ENCODE assay signal across 2 cellular contexts in genomic region chr11:19832166-19832750, GRCh38.
TF ChIP-seq lines count a peak whose summit lies in the region.

No MANE protein-coding gene starts in this region.

TF ChIP-seq in SK-N-SH treated with all-trans-retinoic acid at 6 μM for 48 hours, 23 proteins besides CTCF, POLR2A, EP300 and RAD21 (continued from another document):
- TF ChIP-seq, protein P1, sequence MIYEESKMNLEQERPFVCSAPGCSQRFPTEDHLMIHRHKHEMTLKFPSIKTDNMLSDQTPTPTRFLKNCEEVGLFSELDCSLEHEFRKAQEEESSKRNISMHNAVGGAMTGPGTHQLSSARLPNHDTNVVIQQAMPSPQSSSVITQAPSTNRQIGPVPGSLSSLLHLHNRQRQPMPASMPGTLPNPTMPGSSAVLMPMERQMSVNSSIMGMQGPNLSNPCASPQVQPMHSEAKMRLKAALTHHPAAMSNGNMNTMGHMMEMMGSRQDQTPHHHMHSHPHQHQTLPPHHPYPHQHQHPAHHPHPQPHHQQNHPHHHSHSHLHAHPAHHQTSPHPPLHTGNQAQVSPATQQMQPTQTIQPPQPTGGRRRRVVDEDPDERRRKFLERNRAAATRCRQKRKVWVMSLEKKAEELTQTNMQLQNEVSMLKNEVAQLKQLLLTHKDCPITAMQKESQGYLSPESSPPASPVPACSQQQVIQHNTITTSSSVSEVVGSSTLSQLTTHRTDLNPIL (CRISPR knock-in tag; IDR thresholded peaks at IDR 0.05; ENCODE audit: low read depth), result no peak
- TF ChIP-seq PATZ1 (CRISPR knock-in tag; IDR thresholded peaks at IDR 0.05; ENCODE audit: borderline replicate concordance) (no peak), ESRRG (CRISPR knock-in tag; IDR thresholded peaks at IDR 0.05) (no peak), CSDC2 (CRISPR knock-in tag; IDR thresholded peaks at IDR 0.05) (no peak), TCF4 (CRISPR knock-in tag; IDR thresholded peaks at IDR 0.05; ENCODE audit: borderline replicate concordance) (no peak), ZNF565 (CRISPR knock-in tag; conservative IDR thresholded peaks at IDR 0.05; ENCODE audit: low read depth) (no peak), ZC3H10 (CRISPR knock-in tag; IDR thresholded peaks at IDR 0.05) (no peak), BACH2 (CRISPR knock-in tag; IDR thresholded peaks at IDR 0.05; ENCODE audit: borderline replicate concordance) (no peak), TOX (CRISPR knock-in tag; IDR thresholded peaks at IDR 0.05; ENCODE audit: borderline replicate concordance) (no peak), ZFP3 (CRISPR knock-in tag; IDR thresholded peaks at IDR 0.05) (no peak), PPARA (CRISPR knock-in tag; IDR thresholded peaks at IDR 0.05; ENCODE audit: borderline replicate concordance) (no peak), ISL1 (CRISPR knock-in tag; IDR thresholded peaks at IDR 0.05) (no peak), POU6F1 (CRISPR knock-in tag; IDR thresholded peaks at IDR 0.05; ENCODE audit: borderline replicate concordance, low read depth) (no peak), GLIS3 (CRISPR knock-in tag; IDR thresholded peaks at IDR 0.05) (no peak)
- TF ChIP-seq, protein P2, sequence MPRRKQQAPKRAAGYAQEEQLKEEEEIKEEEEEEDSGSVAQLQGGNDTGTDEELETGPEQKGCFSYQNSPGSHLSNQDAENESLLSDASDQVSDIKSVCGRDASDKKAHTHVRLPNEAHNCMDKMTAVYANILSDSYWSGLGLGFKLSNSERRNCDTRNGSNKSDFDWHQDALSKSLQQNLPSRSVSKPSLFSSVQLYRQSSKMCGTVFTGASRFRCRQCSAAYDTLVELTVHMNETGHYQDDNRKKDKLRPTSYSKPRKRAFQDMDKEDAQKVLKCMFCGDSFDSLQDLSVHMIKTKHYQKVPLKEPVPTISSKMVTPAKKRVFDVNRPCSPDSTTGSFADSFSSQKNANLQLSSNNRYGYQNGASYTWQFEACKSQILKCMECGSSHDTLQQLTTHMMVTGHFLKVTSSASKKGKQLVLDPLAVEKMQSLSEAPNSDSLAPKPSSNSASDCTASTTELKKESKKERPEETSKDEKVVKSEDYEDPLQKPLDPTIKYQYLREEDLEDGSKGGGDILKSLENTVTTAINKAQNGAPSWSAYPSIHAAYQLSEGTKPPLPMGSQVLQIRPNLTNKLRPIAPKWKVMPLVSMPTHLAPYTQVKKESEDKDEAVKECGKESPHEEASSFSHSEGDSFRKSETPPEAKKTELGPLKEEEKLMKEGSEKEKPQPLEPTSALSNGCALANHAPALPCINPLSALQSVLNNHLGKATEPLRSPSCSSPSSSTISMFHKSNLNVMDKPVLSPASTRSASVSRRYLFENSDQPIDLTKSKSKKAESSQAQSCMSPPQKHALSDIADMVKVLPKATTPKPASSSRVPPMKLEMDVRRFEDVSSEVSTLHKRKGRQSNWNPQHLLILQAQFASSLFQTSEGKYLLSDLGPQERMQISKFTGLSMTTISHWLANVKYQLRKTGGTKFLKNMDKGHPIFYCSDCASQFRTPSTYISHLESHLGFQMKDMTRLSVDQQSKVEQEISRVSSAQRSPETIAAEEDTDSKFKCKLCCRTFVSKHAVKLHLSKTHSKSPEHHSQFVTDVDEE (CRISPR knock-in tag; IDR thresholded peaks at IDR 0.05), result no peak

TF ChIP-seq in SK-N-SH, 30 proteins besides CTCF, POLR2A, EP300 and RAD21 (continued from another document):
- TF ChIP-seq REST (IDR thresholded peaks at IDR 0.05; ENCODE audit: low read depth, low read length) (no peak), USF1 (IDR thresholded peaks at IDR 0.05; ENCODE audit: borderline replicate concordance, low read depth) (no peak), RFX5 (IDR thresholded peaks at IDR 0.05; ENCODE audit: low read length) (no peak), FOSL2 (IDR thresholded peaks at IDR 0.05; ENCODE audit: borderline replicate concordance, low read depth) (no peak), NFIC (IDR thresholded peaks at IDR 0.05; ENCODE audit: borderline replicate concordance) (no peak), NRF1 (IDR thresholded peaks at IDR 0.05; ENCODE audit: low read depth, low read length) (no peak), SMC3 (IDR thresholded peaks at IDR 0.05; ENCODE audit: low read depth, low read length) (no peak), TCF12 (IDR thresholded peaks at IDR 0.05) (no peak), SIN3A (IDR thresholded peaks at IDR 0.05; ENCODE audit: borderline replicate concordance, low read depth, low read length) (no peak), ZBTB33 (IDR thresholded peaks at IDR 0.05; ENCODE audit: borderline replicate concordance, low read depth) (no peak), MXI1 (IDR thresholded peaks at IDR 0.05; ENCODE audit: low read depth, low read length) (no peak), RCOR1 (IDR thresholded peaks at IDR 0.05; ENCODE audit: low read length) (no peak), FOXM1 (IDR thresholded peaks at IDR 0.05; ENCODE audit: low read depth) (no peak)
- TF ChIP-seq, protein P3, sequence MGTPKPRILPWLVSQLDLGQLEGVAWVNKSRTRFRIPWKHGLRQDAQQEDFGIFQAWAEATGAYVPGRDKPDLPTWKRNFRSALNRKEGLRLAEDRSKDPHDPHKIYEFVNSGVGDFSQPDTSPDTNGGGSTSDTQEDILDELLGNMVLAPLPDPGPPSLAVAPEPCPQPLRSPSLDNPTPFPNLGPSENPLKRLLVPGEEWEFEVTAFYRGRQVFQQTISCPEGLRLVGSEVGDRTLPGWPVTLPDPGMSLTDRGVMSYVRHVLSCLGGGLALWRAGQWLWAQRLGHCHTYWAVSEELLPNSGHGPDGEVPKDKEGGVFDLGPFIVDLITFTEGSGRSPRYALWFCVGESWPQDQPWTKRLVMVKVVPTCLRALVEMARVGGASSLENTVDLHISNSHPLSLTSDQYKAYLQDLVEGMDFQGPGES (IDR thresholded peaks at IDR 0.05; ENCODE audit: low read depth, low read length), result no peak
